ENCODE assay signal across 9 cellular contexts in the genomic region with DNA sequence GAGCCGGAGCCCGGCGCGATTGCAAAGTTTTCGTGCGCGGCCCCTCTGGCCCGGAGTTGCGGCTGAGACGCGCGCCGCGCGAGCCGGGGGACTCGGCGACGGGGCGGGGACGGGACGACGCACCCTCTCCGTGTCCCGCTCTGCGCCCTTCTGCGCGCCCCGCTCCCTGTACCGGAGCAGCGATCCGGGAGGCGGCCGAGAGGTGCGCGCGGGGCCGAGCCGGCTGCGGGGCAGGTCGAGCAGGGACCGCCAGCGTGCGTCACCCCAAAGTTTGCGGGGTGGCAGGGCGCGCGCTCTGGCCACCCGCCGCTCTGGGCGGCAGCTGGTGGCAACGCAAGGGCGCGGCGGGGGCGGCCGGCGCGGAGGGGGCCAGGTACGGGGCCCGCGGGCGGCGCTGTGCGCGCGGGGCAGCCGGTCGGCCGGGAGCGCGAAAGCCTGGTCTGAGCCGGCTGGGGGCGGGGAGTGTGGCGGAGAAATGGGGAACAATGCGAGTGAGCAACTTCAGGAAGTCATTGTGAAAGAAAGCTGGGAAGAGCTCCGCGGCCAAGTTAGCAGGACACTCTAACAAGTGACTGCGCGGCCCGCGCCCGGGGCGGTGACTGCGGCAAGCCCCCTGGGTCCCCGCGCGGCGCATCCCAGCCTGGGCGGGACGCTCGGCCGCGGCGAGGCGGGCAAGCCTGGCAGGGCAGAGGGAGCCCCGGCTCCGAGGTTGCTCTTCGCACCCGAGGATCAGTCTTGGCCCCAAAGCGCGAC. TPM values are rescaled to one million over a fixed set of nuclear protein-coding genes. Genes with fewer than 3 reads are reported as not detected.
DNase-seq lines count a peak whose midpoint lies in the region; ATAC-seq, FAIRE-seq and TF ChIP-seq lines count a peak whose summit lies in the region.
"Had no signal": no experiment of that assay in that cellular context is flagged by ENCODE, and none has a peak within 500 bp of the region (broad histone marks: within the 10 kb centered on the region; RNA-seq: fewer than 3 reads in every experiment).

Gene IKZF1, plus strand, starts transcription at position 559 of the 753 bp plus-strand sequence. CDS start 14,346 bp downstream, outside the sequence.

- peak within 1 kb of the TSS in 1 of 2 donors; percentile 25 for H3K4me3 ChIP-seq in kidney (ENCODE audit: low read length in 2 of 2)

- peak; percentile 25 for ATAC-seq in HG03103 (IDR thresholded peaks at IDR 0.05; ENCODE audit: low read depth, unreplicated experiment)

- H3K9me3 ChIP-seq in kidney (ENCODE audit: control insufficient read depth in 1 of 2, low read length in 2 of 2), result no peaks in the 10 kb centered on the region

- DNase-seq in DMS53 (lab: John Stamatoyannopoulos, UW), result peak; percentile 69
- no peak for DNase-seq in DMS53 treated with DMSO at 0.1 percent for 48 hours (lab: John Stamatoyannopoulos, UW; ENCODE audit: unreplicated experiment)
- peak; percentile 31 for DNase-seq in T follicular helper cell (ENCODE audit: low read depth)
- DNase-seq in astrocyte of the hippocampus (ENCODE audit: low read depth, low spot score), result peak; percentile 38
- peak; percentile 84 for DNase-seq in kidney
- peak; percentile 53 to 60 for DNase-seq in stimulated activated CD4-positive, alpha-beta T cell treated with anti-CD3 and anti-CD28 coated beads, Interleukin-2, amount 100 ng/mL, for 48 hours
- no peak for DNase-seq in HPDE6-E6E7 (ENCODE audit: extremely low spot score)

- no peak for FAIRE-seq in kidney (lab: Jason Lieb, UNC)
- FAIRE-seq: A204.1 had no signal

- H3K27ac ChIP-seq in kidney (ENCODE audit: low read depth in 2 of 2, low read length in 2 of 2), result no peak within 1 kb of the TSS

- no peak for TF ChIP-seq CTCF in kidney (IDR thresholded peaks at IDR 0.05; ENCODE audit: borderline replicate concordance, extremely low read depth, insufficient read depth)

- no peaks in the 10 kb centered on the region for H3K4me1 ChIP-seq in kidney (ENCODE audit: control insufficient read depth in 1 of 2, insufficient read depth in 1 of 2, low read depth in 1 of 2, low read length in 2 of 2)

- H3K9ac ChIP-seq in kidney (ENCODE audit: low read length in 2 of 2), result no peak within 1 kb of the TSS

- no peaks in the 10 kb centered on the region for H3K36me3 ChIP-seq in kidney (ENCODE audit: control insufficient read depth in 1 of 2, insufficient read depth in 2 of 2, low read length in 2 of 2)

- intact Hi-C loops in kidney (cut with DNase I), result no loop called here

RNA-seq across cellular contexts. Expression of gene IKZF1, which starts in this region (rescaled TPM):
- total RNA-seq in kidney, result 36.8 TPM
- 0.52 TPM for polyA plus RNA-seq in kidney (ENCODE audit: insufficient read depth, low read depth, low replicate concordance)

Comparison
In these comparisons a context has a peak if more than half of its experiments do, and no peak if none do; other contexts are left out.
1. DNase-seq: peak in DMS53 (single experiment), T follicular helper cell (single experiment), astrocyte of the hippocampus (single experiment), kidney (single experiment) and stimulated activated CD4-positive, alpha-beta T cell treated with anti-CD3 and anti-CD28 coated beads, Interleukin-2, amount 100 ng/mL, for 48 hours (2 of 2); none in DMS53 treated with DMSO at 0.1 percent for 48 hours (single experiment) and HPDE6-E6E7 (single experiment).